8 cellular contexts compared by ENCODE assay signal in the genomic region with DNA sequence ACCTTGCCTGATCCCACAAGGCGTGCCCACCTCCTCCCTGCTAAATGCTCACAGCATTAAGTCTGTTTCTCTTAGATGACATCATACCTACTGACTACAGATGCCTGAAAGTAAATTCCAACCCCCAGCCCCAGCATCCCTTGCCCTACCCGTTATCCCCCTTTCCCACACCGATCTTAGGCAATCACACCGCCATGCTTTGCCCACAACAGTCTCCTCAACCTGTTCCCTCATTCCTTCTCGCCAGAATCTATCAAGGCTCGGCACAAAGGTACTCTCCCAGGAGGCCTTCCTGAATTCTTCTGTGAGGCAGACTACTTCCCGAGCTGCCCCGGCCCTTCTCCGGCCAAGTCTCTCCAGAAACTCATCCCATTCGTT. TPM values are rescaled to one million over a fixed set of nuclear protein-coding genes. Genes with fewer than 3 reads are reported as not detected.
DNase-seq lines count a peak whose midpoint lies in the region; TF ChIP-seq lines count a peak whose summit lies in the region.

No MANE protein-coding gene starts in this region.

- H3K4me1 ChIP-seq in right atrium auricular region = peaks cover 0 to 35% of the 10 kb centered on the region in 2 donors

- peaks cover 30% of the 10 kb centered on the region for H3K36me3 Mint-ChIP-seq in activated naive CD4-positive, alpha-beta T cell treated with anti-CD3 and anti-CD28 coated beads, Interleukin-2, amount 10 ng/mL, durations not matched to agents 7 days and 5 days

- peak overlapping the region; percentile 82 to 83 for H3K27ac ChIP-seq in right atrium auricular region

- peak overlapping the region; percentile 100 for H3K4me3 Mint-ChIP-seq in activated naive CD4-positive, alpha-beta T cell treated with anti-CD3 and anti-CD28 coated beads, Interleukin-2, amount 10 ng/mL, durations not matched to agents 7 days and 5 days

- TF ChIP-seq CTCF in WI38 (IDR thresholded peaks at IDR 0.05; ENCODE audit: low read depth, low read length) (no peak), right atrium auricular region (IDR thresholded peaks at IDR 0.05) (no peak)

- H3K27me3 Mint-ChIP-seq in activated naive CD4-positive, alpha-beta T cell treated with anti-CD3 and anti-CD28 coated beads, Interleukin-2, amount 10 ng/mL, durations not matched to agents 7 days and 5 days = peaks cover 24% of the 10 kb centered on the region

- peaks cover 15% of the 10 kb centered on the region for H3K36me3 ChIP-seq in right atrium auricular region

- no peaks in the 10 kb centered on the region for H3K9me3 Mint-ChIP-seq in activated naive CD4-positive, alpha-beta T cell treated with anti-CD3 and anti-CD28 coated beads, Interleukin-2, amount 10 ng/mL, durations not matched to agents 7 days and 5 days

- H3K9me3 ChIP-seq in right atrium auricular region = no peaks in the 10 kb centered on the region

- peak overlapping the region; percentile 78 for H3K4me3 ChIP-seq in WI38 (ENCODE audit: low read depth, low read length)
- peak overlapping the region; percentile 95 to 98 for H3K4me3 ChIP-seq in right atrium auricular region
- peak overlapping the region; percentile 85 for H3K4me3 ChIP-seq in skeletal muscle cell (ENCODE audit: low read depth, low read length)

- peaks cover 41% of the 10 kb centered on the region for H3K4me1 Mint-ChIP-seq in activated naive CD4-positive, alpha-beta T cell treated with anti-CD3 and anti-CD28 coated beads, Interleukin-2, amount 10 ng/mL, durations not matched to agents 7 days and 5 days

- H3K27ac Mint-ChIP-seq in activated naive CD4-positive, alpha-beta T cell treated with anti-CD3 and anti-CD28 coated beads, Interleukin-2, amount 10 ng/mL, durations not matched to agents 7 days and 5 days = peak overlapping the region; percentile 90

- DNase-seq in activated naive CD4-positive, alpha-beta T cell treated with anti-CD3 and anti-CD28 coated beads, Interleukin-2, amount 10 ng/mL, durations not matched to agents 7 days and 5 days = no peak
- DNase-seq in activated naive CD4-positive, alpha-beta T cell treated with anti-CD3 and anti-CD28 coated beads, Interleukin-2, amount 50 U/mL, for 16 hours = no peak
- DNase-seq in right atrium auricular region (ENCODE audit: low spot score) (no peak), skeletal muscle cell (ENCODE audit: low read depth) (no peak), NAMALWA (ENCODE audit: low spot score) (no peak), epidermal melanocyte (ENCODE audit: insufficient read length, low spot score) (no peak), NCI-H1417 (lab: John Stamatoyannopoulos, UW) (no peak)

- no peaks in the 10 kb centered on the region for H3K27me3 ChIP-seq in right atrium auricular region

- CTCF ChIA-PET in activated naive CD4-positive, alpha-beta T cell treated with anti-CD3 and anti-CD28 coated beads, Interleukin-2, amount 10 ng/mL, durations not matched to agents 7 days and 5 days (lab: Charles Lee) = interaction anchor here (0.5 kb wide), 1 partner anchor 70 kb away, joined by 3 read pairs; no protein-coding TSS in a partner anchor

RNA-seq across cellular contexts. Expression of gene SEC61A1, which starts 0.8 kb away (rescaled TPM):
- 100 to 1,000 TPM in 1 of 2 donors, 10 to 100 TPM in 1; 74.5 to 109 TPM for total RNA-seq in right atrium auricular region
